8 cellular contexts compared by ENCODE assay signal in the genomic region with DNA sequence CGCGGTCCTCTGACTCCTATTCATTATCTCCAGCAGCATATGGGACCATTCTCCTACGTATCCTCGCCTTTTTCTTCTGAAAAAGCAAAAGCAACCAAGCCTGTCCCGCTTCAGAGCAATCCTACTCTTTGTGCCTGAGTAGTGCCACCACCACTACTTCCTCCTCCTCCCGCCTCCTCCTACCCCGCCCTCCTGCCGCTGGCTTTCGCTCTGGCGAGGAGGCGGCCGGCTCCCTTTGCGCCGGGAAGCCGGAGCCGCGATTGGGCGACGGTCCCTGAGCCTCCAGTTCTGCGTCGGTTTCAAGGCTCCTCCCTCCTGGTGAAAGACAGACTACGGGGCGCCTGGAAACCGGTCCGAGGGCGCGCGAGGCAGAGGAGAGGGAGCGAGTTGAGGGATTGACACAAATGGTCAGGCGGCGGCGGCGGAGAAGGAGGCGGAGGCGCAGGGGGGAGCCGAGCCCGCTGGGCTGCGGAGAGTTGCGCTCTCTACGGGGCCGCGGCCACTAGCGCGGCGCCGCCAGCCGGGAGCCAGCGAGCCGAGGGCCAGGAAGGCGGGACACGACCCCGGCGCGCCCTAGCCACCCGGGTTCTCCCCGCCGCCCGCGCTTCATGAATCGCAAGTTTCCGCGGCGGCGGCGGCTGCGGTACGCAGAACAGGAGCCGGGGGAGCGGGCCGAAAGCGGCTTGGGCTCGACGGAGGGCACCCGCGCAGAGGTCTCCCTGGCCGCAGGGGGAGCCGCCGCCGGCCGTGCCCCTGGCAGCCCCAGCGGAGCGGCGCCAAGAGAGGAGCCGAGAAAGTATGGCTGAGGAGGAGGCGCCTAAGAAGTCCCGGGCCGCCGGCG. TPM values are rescaled to one million over a fixed set of nuclear protein-coding genes. Genes with fewer than 3 reads are reported as not detected.
DNase-seq lines count a peak whose midpoint lies in the region; ATAC-seq and TF ChIP-seq lines count a peak whose summit lies in the region.

Gene FZD1 (plus strand): TSS at position 351 of the 841 bp plus-strand sequence. CDS start 448 bp downstream, at position 799.

- peak within 1 kb of the TSS; percentile 83 for H3K4me3 ChIP-seq in endodermal cell (ENCODE audit: low read length)

- 0 to 1% methylated on average over 13 to 89 of the region's 89 CpGs for WGBS in endodermal cell (ENCODE audit: insufficient coverage in 1 of 2, insufficient read length in 1 of 2), 2 experiments

- intact Hi-C loops in CD14-positive monocyte (cut with micrococcal nuclease), result loop anchor here in 1 of 2 donors (10.0 kb wide), 1 partner anchor 60 kb away; no protein-coding TSS in a partner anchor

- H3K27me3 ChIP-seq in endodermal cell (ENCODE audit: control insufficient read depth, insufficient read depth, low read length, poor library complexity, severe bottlenecking), result peaks cover 79% of the 10 kb centered on the region

- H3K27me3 Mint-ChIP-seq in CD14-positive monocyte (ENCODE audit: low read depth in 3 of 3) (peaks cover 17 to 25% (median 18%) of the 10 kb centered on the region in 3 donors), endodermal cell (ENCODE audit: insufficient read depth) (peaks cover 87% of the 10 kb centered on the region)

- no peaks in the 10 kb centered on the region for H3K36me3 ChIP-seq in endodermal cell (ENCODE audit: control insufficient read depth, insufficient read depth, low read length)

- peak within 1 kb of the TSS; percentile 73 to 93 (median 87) for H3K27ac Mint-ChIP-seq in CD14-positive monocyte
- H3K27ac Mint-ChIP-seq in endodermal cell, result peak within 1 kb of the TSS; percentile 76

- peaks cover 4% of the 10 kb centered on the region for H3K4me1 ChIP-seq in endodermal cell (ENCODE audit: control insufficient read depth, insufficient read depth, low read length)

- H3K4me3 Mint-ChIP-seq in CD14-positive monocyte (peak within 1 kb of the TSS; percentile 96 to 98), endodermal cell (peak within 1 kb of the TSS; percentile 71)

- DNase-seq in CD14-positive monocyte (ENCODE audit: low spot score) (peak; percentile 94), GM19240 (ENCODE audit: insufficient read length, low spot score) (peak; percentile 72), NCI-H226 (peak; percentile 98), endodermal cell (peak; percentile 98), medulla oblongata (ENCODE audit: extremely low spot score) (peak; percentile 98)
- peak; percentile 87 for DNase-seq in activated CD4-positive, alpha-beta T cell treated with anti-CD3 and anti-CD28 coated beads for 48 hours
- peak in 2 of 3 experiments; percentile 23 to 25 for DNase-seq in stimulated activated CD4-positive, alpha-beta T cell treated with anti-CD3 and anti-CD28 coated beads, TNF-alpha, amount 100 ng/mL, for 4 hours (ENCODE audit: low read depth in 3 of 3)

- ATAC-seq in HG03378 (IDR thresholded peaks at IDR 0.05; ENCODE audit: unreplicated experiment), result peak; percentile 92

- no peak for TF ChIP-seq CTCF in CD14-positive monocyte (IDR thresholded peaks at IDR 0.05)
- peak; percentile 41 for TF ChIP-seq CTCF in endodermal cell (conservative IDR thresholded peaks at IDR 0.05)

- peak within 1 kb of the TSS; percentile 87 for H3K27ac ChIP-seq in endodermal cell (ENCODE audit: low read depth, low read length)

- H3K4me1 Mint-ChIP-seq in CD14-positive monocyte (peaks cover 43% of the 10 kb centered on the region), endodermal cell (peaks cover 14% of the 10 kb centered on the region)

- peaks cover 16 to 20% of the 10 kb centered on the region in 2 donors for H3K36me3 Mint-ChIP-seq in CD14-positive monocyte
- no peaks in the 10 kb centered on the region for H3K36me3 Mint-ChIP-seq in endodermal cell (ENCODE audit: low read depth)

- H3K9ac ChIP-seq in endodermal cell (ENCODE audit: extremely low read depth, low read length, poor library complexity, severe bottlenecking), result no peak within 1 kb of the TSS

- peaks cover 0 to 11% (median 0%) of the 10 kb centered on the region in 7 donors for H3K9me3 Mint-ChIP-seq in CD14-positive monocyte
- no peaks in the 10 kb centered on the region for H3K9me3 Mint-ChIP-seq in endodermal cell

- no peaks in the 10 kb centered on the region for H3K9me3 ChIP-seq in endodermal cell (ENCODE audit: control insufficient read depth, low read length)

RNA-seq across cellular contexts. Expression of gene FZD1, which starts in this region (rescaled TPM):
- polyA plus RNA-seq in CD14-positive monocyte, result 10 to 100 TPM in 1 of 2 donors, 1 to 10 TPM in 1; 7.9 to 10.1 TPM
- 1 to 10 TPM; 2.5 to 4.7 TPM for total RNA-seq in endodermal cell
- polyA plus RNA-seq in endodermal cell (2013, experiment 1 of 2), result 7.4 TPM
- 7.5 TPM for polyA plus RNA-seq in endodermal cell (2013, experiment 2 of 2)

Comparison
In these comparisons a context has a peak if more than half of its experiments do, and no peak if none do; other contexts are left out.
1. Peak in every context shown above with its lines: DNase-seq, ATAC-seq, H3K4me3 ChIP-seq and H3K27ac ChIP-seq.
2. DNase-seq: peak in every context shown above with its lines; median percentile 98 in NCI-H226; 98 in endodermal cell; 98 in medulla oblongata; 94 in CD14-positive monocyte; 87 in activated CD4-positive, alpha-beta T cell treated with anti-CD3 and anti-CD28 coated beads for 48 hours; 72 in GM19240; 24 in stimulated activated CD4-positive, alpha-beta T cell treated with anti-CD3 and anti-CD28 coated beads, TNF-alpha, amount 100 ng/mL, for 4 hours.